Comparison of ENCODE assay signal across 2 cellular contexts in genomic region chr11:118799372-118799771, GRCh38.
TF ChIP-seq lines count a peak whose summit lies in the region.

No MANE protein-coding gene starts in this region.

TF ChIP-seq in HCT116, 20 proteins besides CTCF, POLR2A, EP300 and RAD21:
- TF ChIP-seq FOSL1 (IDR thresholded peaks at IDR 0.05; ENCODE audit: low read depth) (no peak), ZNF274 (IDR thresholded peaks at IDR 0.05; ENCODE audit: low read depth, low read length) (no peak), ATF3 (IDR thresholded peaks at IDR 0.05) (no peak), ELF1 (IDR thresholded peaks at IDR 0.05; ENCODE audit: borderline replicate concordance, low read depth) (no peak), ZFX (IDR thresholded peaks at IDR 0.05) (no peak), EZH2phosphoT487 (IDR thresholded peaks at IDR 0.05; ENCODE audit: borderline replicate concordance) (no peak), ZBTB33 (IDR thresholded peaks at IDR 0.05; ENCODE audit: extremely low read depth, insufficient replicate concordance, low read length) (no peak), MAX (IDR thresholded peaks at IDR 0.05) (no peak), EZH2 (IDR thresholded peaks at IDR 0.05) (no peak), TCF7L2 (IDR thresholded peaks at IDR 0.05; ENCODE audit: borderline replicate concordance, extremely low read depth, insufficient read depth, insufficient read length) (no peak), SIN3A (IDR thresholded peaks at IDR 0.05; ENCODE audit: low read depth) (no peak), JUND (IDR thresholded peaks at IDR 0.05) (no peak), CBX3 (IDR thresholded peaks at IDR 0.05; ENCODE audit: low read depth) (no peak), EGR1 (IDR thresholded peaks at IDR 0.05; ENCODE audit: low read depth) (no peak), POLR2AphosphoS5 (IDR thresholded peaks at IDR 0.05; ENCODE audit: low read depth, low read length) (no peak), SRF (IDR thresholded peaks at IDR 0.05; ENCODE audit: low read depth) (no peak), REST (IDR thresholded peaks at IDR 0.05; ENCODE audit: low read depth) (no peak), SP1 (IDR thresholded peaks at IDR 0.05; ENCODE audit: low read depth) (no peak), YY1 (IDR thresholded peaks at IDR 0.05; ENCODE audit: extremely low read depth, insufficient replicate concordance, low read depth, low read length) (no peak)

TF ChIP-seq in K562, 482 proteins besides CTCF, POLR2A, EP300 and RAD21:
- TF ChIP-seq ZNF316 (IDR thresholded peaks at IDR 0.05) (peak; percentile 37; the same call in 1 of the 2 replicates), ZNF263 (CRISPR knock-in tag; IDR thresholded peaks at IDR 0.05; ENCODE audit: borderline replicate concordance) (peak; percentile 78; the same call in 1 of the 2 replicates), RCOR1 (IDR thresholded peaks at IDR 0.05; ENCODE audit: borderline replicate concordance in 1 of 2, low read depth in 2 of 2, low read length in 2 of 2) (peak in 1 of 2 experiments; percentile 52; a peak in 1 of 4 replicates), HLTF (IDR thresholded peaks at IDR 0.05) (no peak), TEAD1 (CRISPR knock-in tag; IDR thresholded peaks at IDR 0.05) (no peak), NFE2 (IDR thresholded peaks at IDR 0.05; ENCODE audit: low read depth) (peak; percentile 74), MAFG (tag; conservative IDR thresholded peaks at IDR 0.05) (peak; percentile 61), C11orf30 (IDR thresholded peaks at IDR 0.05; ENCODE audit: low read depth) (peak; percentile 66)
